8 cellular contexts compared by ENCODE assay signal in the genomic region with DNA sequence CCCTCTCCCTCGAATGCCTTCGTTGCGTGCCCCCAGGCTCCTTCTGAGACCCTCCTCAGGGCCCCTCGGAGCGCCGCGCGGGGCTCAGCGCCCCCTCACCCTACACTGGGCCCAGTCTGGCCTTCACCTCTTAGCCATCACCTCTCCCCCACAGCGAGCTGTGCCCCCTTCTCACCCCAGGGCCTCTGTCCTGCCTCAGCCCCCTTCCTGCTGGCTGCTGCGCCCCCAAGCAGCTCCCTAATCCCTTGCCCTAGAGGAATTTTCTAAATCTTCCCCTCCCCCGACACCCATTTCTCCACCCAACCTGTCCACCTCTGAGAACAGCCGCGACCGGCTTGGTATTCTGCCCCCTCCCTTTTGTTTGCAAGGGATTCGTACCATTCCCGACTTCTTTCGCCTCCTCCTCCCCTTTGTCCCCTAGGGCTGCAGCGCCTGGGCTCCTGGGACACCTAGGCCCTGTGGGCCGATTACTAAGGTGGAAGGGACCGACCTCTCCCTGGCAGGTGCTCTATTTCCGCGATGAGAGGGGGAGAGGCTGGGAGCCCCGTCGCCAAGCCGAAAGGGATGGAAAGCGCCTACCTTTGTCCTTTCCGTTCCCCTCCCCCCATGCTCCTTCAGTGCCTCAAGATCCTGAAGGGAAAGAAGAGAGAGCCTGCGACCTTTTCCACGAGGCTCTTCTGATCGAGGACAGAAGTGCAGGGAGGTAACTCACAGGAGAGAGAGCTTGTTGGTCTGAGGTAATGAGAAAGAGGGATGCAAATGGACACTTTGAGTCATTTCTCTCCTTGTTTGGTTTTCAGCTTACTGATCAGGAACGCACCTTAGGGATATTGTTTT. TPM values are rescaled to one million over a fixed set of nuclear protein-coding genes. Genes with fewer than 3 reads are reported as not detected.
DNase-seq lines count a peak whose midpoint lies in the region; ATAC-seq and TF ChIP-seq lines count a peak whose summit lies in the region.

No MANE protein-coding gene starts in this region.

- H3K4me3 ChIP-seq in Loucy (ENCODE audit: low read length, poor library complexity, severe bottlenecking) (peak overlapping the region; percentile 84), aorta (ENCODE audit: low read length in 2 of 2) (peak overlapping the region; percentile 14 to 67)

- peak overlapping the region; percentile 80 to 93 (median 86) for H3K4me3 Mint-ChIP-seq in brain
- H3K4me3 Mint-ChIP-seq in memory B cell, result peak overlapping the region; percentile 87

- H3F3A ChIP-seq in Loucy (ENCODE audit: low read depth), result no peaks in the 10 kb centered on the region

- peak overlapping the region; percentile 86 for H3K9ac ChIP-seq in Loucy (ENCODE audit: low read depth, low read length, poor library complexity, severe bottlenecking)

- peak overlapping the region in 1 of 2 donors; percentile 81 for H3K27ac ChIP-seq in aorta (ENCODE audit: low read depth in 1 of 2, low read length in 2 of 2)

- peak overlapping the region; percentile 82 for H3K4me2 ChIP-seq in Loucy (ENCODE audit: low read depth, low read length, poor library complexity, severe bottlenecking)

- no peak for TF ChIP-seq CTCF in Loucy (conservative IDR thresholded peaks at IDR 0.05; ENCODE audit: low read length)
- TF ChIP-seq CTCF in brain (conservative IDR thresholded peaks at IDR 0.05), result no peak

- no peaks in the 10 kb centered on the region; the same call in 1 of the 2 replicates for H3K36me3 ChIP-seq in Loucy (ENCODE audit: insufficient read depth, low read length)
- no peaks in the 10 kb centered on the region for H3K36me3 ChIP-seq in aorta (ENCODE audit: control insufficient read depth in 1 of 2, insufficient read depth in 2 of 2, low read length in 1 of 2)

- ATAC-seq in GM18511 (IDR thresholded peaks at IDR 0.05; ENCODE audit: unreplicated experiment) (peak; percentile 19), memory B cell (ENCODE audit: low read depth) (no peak), aorta (ENCODE audit: low FRiP score) (no peak), GM19324 (IDR thresholded peaks at IDR 0.05; ENCODE audit: low FRiP score, unreplicated experiment) (no peak)

- H3K9me3 Mint-ChIP-seq in brain (peaks cover 0 to 14% (median 0%) of the 10 kb centered on the region in 5 experiments), memory B cell (no peaks in the 10 kb centered on the region)

- peak overlapping the region; percentile 50 to 95 (median 92) for H3K27ac Mint-ChIP-seq in brain
- no peak overlapping the region for H3K27ac Mint-ChIP-seq in memory B cell

- DNase-seq in memory B cell (ENCODE audit: low spot score in 2 of 2), result no peak
- DNase-seq in aorta, result no peak
- DNase-seq in activated effector memory CD4-positive, alpha-beta T cell treated with Interleukin-2 at 50 U/mL for 16 hours, result no peak
- DNase-seq in NCI-H524 (lab: John Stamatoyannopoulos, UW), result no peak

- H3K4me1 Mint-ChIP-seq in brain (peaks cover 42% of the 10 kb centered on the region), memory B cell (peaks cover 36% of the 10 kb centered on the region)

- H2AFZ ChIP-seq in Loucy (ENCODE audit: low read length), result peak overlapping the region; percentile 69

- peaks cover 35% of the 10 kb centered on the region for H3K4me1 ChIP-seq in Loucy (ENCODE audit: insufficient read depth, low read length, poor library complexity, severe bottlenecking)
- no peaks in the 10 kb centered on the region for H3K4me1 ChIP-seq in aorta (ENCODE audit: control insufficient read depth in 1 of 2, insufficient read depth in 2 of 2, low read length in 2 of 2)

- peaks cover 41% of the 10 kb centered on the region for H3K79me2 ChIP-seq in Loucy (ENCODE audit: insufficient read depth, low read length)

- intact Hi-C loops in aorta (cut with DNase I), result loop anchor here in 1 of 2 donors (2.0 kb wide), 1 partner anchor 97 kb away; no protein-coding TSS in a partner anchor

- peaks cover 8% of the 10 kb centered on the region for H3K27me3 Mint-ChIP-seq in brain
- H3K27me3 Mint-ChIP-seq in memory B cell, result no peaks in the 10 kb centered on the region

- H4K20me1 ChIP-seq in Loucy (ENCODE audit: insufficient read depth, low read length, poor library complexity, severe bottlenecking), result peaks cover 21% of the 10 kb centered on the region

- no peaks in the 10 kb centered on the region for H3K9me3 ChIP-seq in Loucy (ENCODE audit: insufficient read depth, low read depth, low read length)
- H3K9me3 ChIP-seq in aorta (ENCODE audit: control insufficient read depth, low read length), result no peaks in the 10 kb centered on the region

- 16 to 30% methylated on average over 32 of the region's 32 CpGs for WGBS in aorta, 2 donors

- H3K27me3 ChIP-seq in Loucy (ENCODE audit: insufficient read depth, low read length, poor library complexity, severe bottlenecking), result no peaks in the 10 kb centered on the region
- H3K27me3 ChIP-seq in aorta (ENCODE audit: control insufficient read depth in 1 of 2, insufficient read depth in 2 of 2, low read length in 1 of 2), result no peaks in the 10 kb centered on the region

- H3K9me2 ChIP-seq in Loucy (replicated peaks; ENCODE audit: low read depth, low read length), result no peaks in the 10 kb centered on the region

- H3K36me3 Mint-ChIP-seq in brain, result peaks cover 24% of the 10 kb centered on the region
- H3K36me3 Mint-ChIP-seq in memory B cell, result no peaks in the 10 kb centered on the region

RNA-seq across cellular contexts. Expression of gene DLG3, which starts 10.9 kb away (rescaled TPM):
- 37.9 TPM for polyA plus RNA-seq in brain (ENCODE audit: insufficient read depth, low read depth, low replicate concordance)
- total RNA-seq in aorta, result 10 to 100 TPM; 22.4 to 22.8 TPM
- 10 to 100 TPM; 16.1 to 17.2 TPM for polyA plus RNA-seq in aorta

RNA-seq across cellular contexts. Expression of gene GDPD2, which starts 32.5 kb away (rescaled TPM):
- polyA plus RNA-seq in brain (ENCODE audit: insufficient read depth, low read depth, low replicate concordance) (2.1 TPM), aorta (1 to 10 TPM in 1 of 2 donors, not detected in 1; 1.0 TPM)
- total RNA-seq in aorta, result not detected
